In genomic region chr19:35648017-35648961, GRCh38 we compare ENCODE assay signal across 8 cellular contexts. TPM values are rescaled to one million over a fixed set of nuclear protein-coding genes. Genes with fewer than 3 reads are reported as not detected.
DNase-seq lines count a peak whose midpoint lies in the region; ATAC-seq and TF ChIP-seq lines count a peak whose summit lies in the region.

Gene COX6B1 (plus strand): TSS chr19:35648323. CDS start chr19:35651244, 2,921 bp downstream.

- DNase-seq in Caki2 (ENCODE audit: low read depth) (peak; percentile 96), HuH-7 (ENCODE audit: low spot score) (peak; percentile 95), endothelial cell (ENCODE audit: low spot score) (peak; percentile 79), midbrain (lab: John Stamatoyannopoulos, UW) (peak; percentile 99)
- DNase-seq in activated CD8-positive, alpha-beta memory T cell treated with anti-CD3 and anti-CD28 coated beads, Interleukin-2, amount 50 U/mL, for 48 hours: peak; percentile 89
- peak; percentile 80 to 84 for DNase-seq in stimulated activated CD8-positive, alpha-beta memory T cell treated with anti-CD3 and anti-CD28 coated beads, Interleukin-2, amount 100 ng/mL, for 1 hour (ENCODE audit: low read depth in 2 of 2)

- in situ Hi-C loops in Caki2 (cut with HindIII; ENCODE audit: low pct_unique_long_range_greater_than_20kb, low sequenced_read_pairs): no loop called here

- H3K4me3 Mint-ChIP-seq in endothelial cell (ENCODE audit: unreplicated experiment): peak within 1 kb of the TSS; percentile 99

- peak; percentile 51 for ATAC-seq in GM21447 (IDR thresholded peaks at IDR 0.05; ENCODE audit: unreplicated experiment)

- H3K4me2 ChIP-seq in OCI-LY3 (ENCODE audit: low read length): peak within 1 kb of the TSS; percentile 99

- peak within 1 kb of the TSS; percentile 6; the same call in 1 of the 2 replicates for H2AFZ ChIP-seq in OCI-LY3 (ENCODE audit: low read depth, low read length)

- peaks cover 11% of the 10 kb centered on the region for H3K36me3 Mint-ChIP-seq in endothelial cell (ENCODE audit: low read depth, unreplicated experiment)

- H3K4me1 ChIP-seq in OCI-LY3 (ENCODE audit: low read length): peaks cover 11% of the 10 kb centered on the region

- H3K9ac ChIP-seq in OCI-LY3 (ENCODE audit: low read length): peak within 1 kb of the TSS; percentile 84

- H3K79me2 ChIP-seq in OCI-LY3 (ENCODE audit: low read length): peaks cover 31% of the 10 kb centered on the region

- H3K27ac Mint-ChIP-seq in endothelial cell (ENCODE audit: unreplicated experiment): peak within 1 kb of the TSS; percentile 96

- peaks cover 19% of the 10 kb centered on the region for H3K27me3 Mint-ChIP-seq in endothelial cell (ENCODE audit: unreplicated experiment)

- no peaks in the 10 kb centered on the region for H3K9me3 ChIP-seq in OCI-LY3 (ENCODE audit: insufficient read depth, low read length)

- no peak for TF ChIP-seq CTCF in OCI-LY3 (IDR thresholded peaks at IDR 0.05; ENCODE audit: low read depth, low read length)
- TF ChIP-seq CTCF in endothelial cell (IDR thresholded peaks at IDR 0.05; ENCODE audit: unreplicated experiment): no peak

- peak within 1 kb of the TSS; percentile 91 for H3K4me3 ChIP-seq in OCI-LY3 (ENCODE audit: low read length)

- H3K27me3 ChIP-seq in OCI-LY3 (ENCODE audit: low read depth, low read length): no peaks in the 10 kb centered on the region

- peak within 1 kb of the TSS; percentile 25 for H3K27ac ChIP-seq in OCI-LY3 (ENCODE audit: low read length)

- peaks cover 8% of the 10 kb centered on the region for H3K36me3 ChIP-seq in OCI-LY3 (replicated peaks; ENCODE audit: low read depth, low read length)

- H3K4me1 Mint-ChIP-seq in endothelial cell (ENCODE audit: unreplicated experiment): peaks cover 19% of the 10 kb centered on the region

- H3K9me3 Mint-ChIP-seq in endothelial cell (ENCODE audit: unreplicated experiment): no peaks in the 10 kb centered on the region

- H4K20me1 ChIP-seq in OCI-LY3 (ENCODE audit: insufficient read depth, low read length): no peaks in the 10 kb centered on the region

RNA-seq across cellular contexts. Expression of gene COX6B1, which starts in this region (rescaled TPM):
- 438 and 558 TPM in 2 replicates for total RNA-seq in Caki2 (2014; rRNA removed; shearing (Covaris generic); ENCODE audit: low replicate concordance)
- 428 TPM for total RNA-seq in endothelial cell (ENCODE audit: unreplicated experiment)

Comparison
In these comparisons a context has a peak if more than half of its experiments do, and no peak if none do; other contexts are left out.
1. Peak in every context shown above with its lines: DNase-seq, ATAC-seq, H3K4me3 ChIP-seq and H3K27ac ChIP-seq.